ENCODE assay signal across 10 cellular contexts in the genomic region with DNA sequence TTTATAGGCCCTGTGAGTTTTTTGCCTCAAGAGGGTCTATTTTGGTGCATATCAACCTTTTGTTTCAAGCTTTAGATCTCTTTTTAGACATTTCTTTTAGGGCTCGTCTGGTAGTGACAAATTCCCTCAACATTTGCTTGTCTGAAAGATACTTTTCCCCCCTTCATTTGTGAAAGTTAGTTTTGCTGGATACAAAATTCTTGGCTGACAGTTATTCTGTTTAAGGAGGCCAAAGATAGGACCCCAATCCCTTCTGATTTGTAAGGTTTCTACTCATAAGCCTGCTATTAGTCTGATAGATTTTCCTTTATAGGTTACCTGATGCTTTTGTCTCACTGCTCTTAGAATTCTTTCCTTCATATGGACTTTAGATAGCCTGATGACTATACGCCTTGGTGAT. TPM values are rescaled to one million over a fixed set of nuclear protein-coding genes. Genes with fewer than 3 reads are reported as not detected.
"Had no signal": no experiment of that assay in that cellular context is flagged by ENCODE, and none has a peak within 500 bp of the region (broad histone marks: within the 10 kb centered on the region; RNA-seq: fewer than 3 reads in every experiment).

No MANE protein-coding gene starts in this region.

- H3K9ac ChIP-seq: KMS-11 had no signal

- FAIRE-seq: HepG2, HTR-8/SVneo had no signal

- H3K27ac ChIP-seq: HL-60, KMS-11 had no signal

- H3K27ac Mint-ChIP-seq: IgD-negative memory B cell had no signal

- ATAC-seq: HepG2 had no signal

- H3K27me3 Mint-ChIP-seq: IgD-negative memory B cell had no signal

- H3K36me3 Mint-ChIP-seq: IgD-negative memory B cell had no signal

- DNase-seq: IMR-90, KBM-7, KG1 had no signal

- H3K4me2 ChIP-seq: KMS-11 had no signal

- H3K4me1 Mint-ChIP-seq: IgD-negative memory B cell had no signal

RNA-seq across cellular contexts. Expression of a gene that starts 36.1 kb away (rescaled TPM):
- total RNA-seq: HepG2, HT-29, HT1080, IMR-90 had no signal
- polyA plus RNA-seq: HepG2, IMR-90 had no signal
